ENCODE assay signal across 9 cellular contexts in the genomic region with DNA sequence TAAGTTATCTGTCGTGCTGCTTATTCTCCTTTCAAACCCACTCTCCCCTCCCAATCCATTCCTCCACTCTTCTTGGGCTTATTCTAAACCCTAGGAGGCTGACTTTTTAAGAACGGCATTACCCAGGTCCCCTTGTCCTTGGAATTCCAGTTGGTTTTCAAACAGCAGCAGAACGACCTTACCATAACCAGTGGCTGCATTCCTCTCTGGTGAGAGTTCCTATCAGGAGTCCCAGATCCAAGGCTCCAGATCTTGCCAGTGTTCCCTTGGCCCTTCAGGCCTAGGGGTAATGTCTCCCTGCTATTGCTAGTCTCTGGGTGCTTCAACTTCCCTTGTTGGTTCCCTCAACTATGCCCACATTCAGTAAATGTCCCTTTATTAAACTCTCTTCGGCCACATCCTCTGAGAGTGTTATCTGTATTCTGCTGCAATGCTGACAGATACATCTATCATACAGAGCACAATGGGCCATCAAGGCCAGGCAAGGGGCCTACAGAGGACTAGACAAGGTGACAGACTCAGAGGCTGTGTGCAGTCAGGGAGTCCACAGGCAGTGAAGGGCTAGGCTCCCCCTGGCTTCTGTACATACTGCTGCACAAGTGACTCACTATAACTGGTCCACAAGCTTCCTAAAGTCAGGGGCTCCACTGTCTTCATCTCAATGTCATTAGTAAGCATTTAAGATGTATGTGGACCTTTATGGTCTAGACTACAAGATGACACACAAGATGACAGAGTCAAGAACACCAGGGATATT. TPM values are rescaled to one million over a fixed set of nuclear protein-coding genes. Genes with fewer than 3 reads are reported as not detected.
DNase-seq lines count a peak whose midpoint lies in the region; ATAC-seq and TF ChIP-seq lines count a peak whose summit lies in the region.
"Had no signal": no experiment of that assay in that cellular context is flagged by ENCODE, and none has a peak within 500 bp of the region (broad histone marks: within the 10 kb centered on the region; RNA-seq: fewer than 3 reads in every experiment).

No MANE protein-coding gene starts in this region.

- H3K9me3 ChIP-seq in mesodermal cell (ENCODE audit: control insufficient read depth, low read length) (no peaks in the 10 kb centered on the region), neuronal stem cell (replicated peaks in 1 of 2; ENCODE audit: control insufficient read depth in 2 of 2, insufficient read depth in 1 of 2, low read depth in 1 of 2, low read length in 2 of 2) (no peaks in the 10 kb centered on the region)

- no peak overlapping the region for H2BK12ac ChIP-seq in neuronal stem cell (ENCODE audit: low read length)

- no peak overlapping the region for H3K27ac Mint-ChIP-seq in activated naive CD8-positive, alpha-beta T cell treated with anti-CD3 and anti-CD28 coated beads, Interleukin-2, amount 10 ng/mL, durations not matched to agents 7 days and 5 days

- H2BK5ac ChIP-seq in neuronal stem cell (ENCODE audit: low read length) = no peak overlapping the region

- WGBS in mesodermal cell (ENCODE audit: insufficient coverage in 2 of 2), 2 experiments = 71 to 72% methylated on average over 1 to 3 of the region's 4 CpGs
- WGBS in neuronal stem cell (ENCODE audit: extremely low coverage in 2 of 2, insufficient read length in 2 of 2, insufficient replicate concordance in 1 of 2), 2 donors = no CpG with 5 or more reads among the region's 4 CpGs

- H3K27me3 Mint-ChIP-seq in activated naive CD8-positive, alpha-beta T cell treated with anti-CD3 and anti-CD28 coated beads, Interleukin-2, amount 10 ng/mL, durations not matched to agents 7 days and 5 days = no peaks in the 10 kb centered on the region

- H3K18ac ChIP-seq in neuronal stem cell (ENCODE audit: low read length) = no peak overlapping the region

- no peak overlapping the region for H2AFZ ChIP-seq in neuronal stem cell (ENCODE audit: low read length)

- no peaks in the 10 kb centered on the region for H3K9me3 Mint-ChIP-seq in activated naive CD8-positive, alpha-beta T cell treated with anti-CD3 and anti-CD28 coated beads, Interleukin-2, amount 10 ng/mL, durations not matched to agents 7 days and 5 days

- H3K4me1 Mint-ChIP-seq in activated naive CD8-positive, alpha-beta T cell treated with anti-CD3 and anti-CD28 coated beads, Interleukin-2, amount 10 ng/mL, durations not matched to agents 7 days and 5 days = peaks cover 41% of the 10 kb centered on the region

- no peak overlapping the region for H3K9ac ChIP-seq in neuronal stem cell (ENCODE audit: low read depth, low read length, poor library complexity)

- H2AK5ac ChIP-seq in neuronal stem cell (ENCODE audit: low read depth, low read length) = no peak overlapping the region

- H3K27ac ChIP-seq in C4-2B = peak overlapping the region; percentile 4; the same call in 1 of the 2 replicates
- peak overlapping the region; percentile 96 for H3K27ac ChIP-seq in mesodermal cell (ENCODE audit: low read depth, low read length, severe bottlenecking)
- H3K27ac ChIP-seq in neuronal stem cell (replicated peaks; ENCODE audit: low read length) = no peak overlapping the region

- H3K4me3 Mint-ChIP-seq in activated naive CD8-positive, alpha-beta T cell treated with anti-CD3 and anti-CD28 coated beads, Interleukin-2, amount 10 ng/mL, durations not matched to agents 7 days and 5 days = no peak overlapping the region

- H4K91ac ChIP-seq in neuronal stem cell (ENCODE audit: low read depth, low read length, poor library complexity) = no peak overlapping the region

- in situ Hi-C loops in GM13976 (cut with MboI; ENCODE audit: low sequenced_read_pairs, unreplicated experiment) = no loop called here

- no peak overlapping the region for H2BK15ac ChIP-seq in neuronal stem cell (ENCODE audit: low read length)

- no peak overlapping the region for H3K4me2 ChIP-seq in neuronal stem cell (ENCODE audit: insufficient read depth, low read length, poor library complexity, severe bottlenecking)

- H3K36me3 Mint-ChIP-seq in activated naive CD8-positive, alpha-beta T cell treated with anti-CD3 and anti-CD28 coated beads, Interleukin-2, amount 10 ng/mL, durations not matched to agents 7 days and 5 days = peaks cover 16% of the 10 kb centered on the region

- no peaks in the 10 kb centered on the region for H3K36me3 ChIP-seq in mesodermal cell (ENCODE audit: control insufficient read depth, insufficient read depth, low read length)
- H3K36me3 ChIP-seq in neuronal stem cell (replicated peaks in 1 of 2; ENCODE audit: control insufficient read depth in 2 of 2, insufficient read depth in 2 of 2, low read length in 2 of 2) = no peaks in the 10 kb centered on the region

- peaks cover 0 to 4% (median 0%) of the 10 kb centered on the region in 3 experiments for H3K27me3 ChIP-seq in neuronal stem cell (ENCODE audit: control insufficient read depth in 3 of 3, insufficient read depth in 3 of 3, low read depth in 1 of 3, low read length in 3 of 3)

- H3K79me1 ChIP-seq in neuronal stem cell (ENCODE audit: low read depth, low read length) = no peaks in the 10 kb centered on the region

- peak; percentile 50 for ATAC-seq in activated naive CD8-positive, alpha-beta T cell treated with anti-CD3 and anti-CD28 coated beads, Interleukin-2, amount 10 ng/mL, durations not matched to agents 7 days and 5 days (ENCODE audit: low read depth)
- ATAC-seq in GM18870 (IDR thresholded peaks at IDR 0.05; ENCODE audit: unreplicated experiment) (no peak), HG03196 (IDR thresholded peaks at IDR 0.05; ENCODE audit: unreplicated experiment) (no peak)

- no peak overlapping the region for H2BK120ac ChIP-seq in neuronal stem cell (ENCODE audit: low read depth, low read length)

- DNase-seq in GM13976 (ENCODE audit: low spot score) = no peak
- DNase-seq in activated naive CD8-positive, alpha-beta T cell treated with anti-CD3 and anti-CD28 coated beads, Interleukin-2, amount 10 ng/mL, durations not matched to agents 7 days and 5 days = no peak
- no peak for DNase-seq in neuronal stem cell (ENCODE audit: low spot score)
- no peak for DNase-seq in stimulated activated CD4-positive, alpha-beta T cell treated with anti-CD3 and anti-CD28 coated beads, Interleukin-2, amount 100 ng/mL, for 48 hours
- DNase-seq: NCI-H2029 treated with DMSO at 0.1 percent for 48 hours had no signal

- H4K8ac ChIP-seq in neuronal stem cell (ENCODE audit: low read depth, low read length) = no peak overlapping the region

- peaks cover 46% of the 10 kb centered on the region for H3K4me1 ChIP-seq in mesodermal cell (ENCODE audit: control insufficient read depth, insufficient read depth, low read length, poor library complexity, severe bottlenecking)
- H3K4me1 ChIP-seq in neuronal stem cell (ENCODE audit: control insufficient read depth in 2 of 2, insufficient read depth in 1 of 2, low read depth in 1 of 2, low read length in 2 of 2) = peaks cover 2 to 19% of the 10 kb centered on the region in 2 donors

- H3K14ac ChIP-seq in neuronal stem cell (ENCODE audit: low read length) = no peak overlapping the region

- H3K4me3 ChIP-seq in mesodermal cell (ENCODE audit: extremely low read depth, insufficient read depth, low read length, poor library complexity, severe bottlenecking) = no peak overlapping the region
- no peak overlapping the region for H3K4me3 ChIP-seq in neuronal stem cell (ENCODE audit: low read length in 2 of 2)

- no peak overlapping the region for H3K23ac ChIP-seq in neuronal stem cell (ENCODE audit: low read depth, low read length, poor library complexity)

- POLR2A ChIA-PET in activated naive CD8-positive, alpha-beta T cell treated with anti-CD3 and anti-CD28 coated beads, Interleukin-2, amount 10 ng/mL, durations not matched to agents 7 days and 5 days (lab: Charles Lee) = interaction anchor here (2.2 kb wide), 1 partner anchor 10 kb away, joined by 7 read pairs; a partner anchor contains a TSS

- no peak for TF ChIP-seq CTCF in C4-2B (conservative IDR thresholded peaks at IDR 0.05)
- TF ChIP-seq CTCF in GM13976 (IDR thresholded peaks at IDR 0.05; ENCODE audit: borderline replicate concordance, control extremely low read depth, extremely low read depth, insufficient read depth, missing control alignments) = peak; percentile 15

- no peak overlapping the region for H3K4ac ChIP-seq in neuronal stem cell (ENCODE audit: low read length)

RNA-seq across cellular contexts. Expression of a gene that starts 10.1 kb away (rescaled TPM):
- total RNA-seq in activated naive CD8-positive, alpha-beta T cell treated with anti-CD3 and anti-CD28 coated beads, Interleukin-2, amount 10 ng/mL, durations not matched to agents 7 days and 5 days = 10 to 100 TPM; 24.1 to 27.3 TPM
- 11.7 TPM for polyA plus RNA-seq in mesodermal cell (2013, experiment 1 of 2)
- 12.3 TPM for polyA plus RNA-seq in mesodermal cell (2013, experiment 2 of 2)
- 0.14 TPM for polyA plus RNA-seq in neuronal stem cell (2013, experiment 1 of 2)
- polyA plus RNA-seq in neuronal stem cell (2013, experiment 2 of 2) = 0.19 TPM

RNA-seq across cellular contexts. Expression of a gene that starts 24.1 kb away (rescaled TPM):
- total RNA-seq in activated naive CD8-positive, alpha-beta T cell treated with anti-CD3 and anti-CD28 coated beads, Interleukin-2, amount 10 ng/mL, durations not matched to agents 7 days and 5 days = 10 to 100 TPM; 14.7 to 16.0 TPM
- 18.4 TPM for polyA plus RNA-seq in mesodermal cell (2013, experiment 1 of 2)
- polyA plus RNA-seq in mesodermal cell (2013, experiment 2 of 2) = 17.0 TPM
- polyA plus RNA-seq in neuronal stem cell (2013, experiment 1 of 2) = 4.4 TPM
- 4.2 TPM for polyA plus RNA-seq in neuronal stem cell (2013, experiment 2 of 2)

RNA-seq across cellular contexts. Expression of a gene that starts 46.0 kb away (rescaled TPM):
- not detected for total RNA-seq in activated naive CD8-positive, alpha-beta T cell treated with anti-CD3 and anti-CD28 coated beads, Interleukin-2, amount 10 ng/mL, durations not matched to agents 7 days and 5 days
- polyA plus RNA-seq in mesodermal cell (2013, experiment 1 of 2) = 10.2 TPM
- polyA plus RNA-seq in mesodermal cell (2013, experiment 2 of 2) = 10.0 TPM
- 0.28 TPM for polyA plus RNA-seq in neuronal stem cell (2013, experiment 1 of 2)
- polyA plus RNA-seq in neuronal stem cell (2013, experiment 2 of 2) = 0.33 TPM
